In genomic region chr15:63504247-63504978, GRCh38 we compare ENCODE assay signal across 1 cellular context.
TF ChIP-seq lines count a peak whose summit lies in the region.

Gene USP3, plus strand, starts transcription at chr15:63504593. Its CDS starts 147 bp downstream, at chr15:63504740.

TF ChIP-seq in HepG2, 621 proteins besides CTCF, POLR2A, EP300 and RAD21 (continued from another document):
- TF ChIP-seq HNF1A (IDR thresholded peaks at IDR 0.05; ENCODE audit: low read depth) (no peak), HNF1A (CRISPR knock-in tag; IDR thresholded peaks at IDR 0.05; ENCODE audit: borderline replicate concordance) (peak; percentile 31; the same call in 1 of the 2 replicates), TBP (CRISPR knock-in tag; IDR thresholded peaks at IDR 0.05) (no peak), SRY (CRISPR knock-in tag; IDR thresholded peaks at IDR 0.05) (peak; percentile 36), RARA (CRISPR knock-in tag; IDR thresholded peaks at IDR 0.05) (no peak), BRF2 (CRISPR knock-in tag; IDR thresholded peaks at IDR 0.05) (no peak), AHR (CRISPR knock-in tag; IDR thresholded peaks at IDR 0.05) (no peak)
- TF ChIP-seq, protein P1, sequence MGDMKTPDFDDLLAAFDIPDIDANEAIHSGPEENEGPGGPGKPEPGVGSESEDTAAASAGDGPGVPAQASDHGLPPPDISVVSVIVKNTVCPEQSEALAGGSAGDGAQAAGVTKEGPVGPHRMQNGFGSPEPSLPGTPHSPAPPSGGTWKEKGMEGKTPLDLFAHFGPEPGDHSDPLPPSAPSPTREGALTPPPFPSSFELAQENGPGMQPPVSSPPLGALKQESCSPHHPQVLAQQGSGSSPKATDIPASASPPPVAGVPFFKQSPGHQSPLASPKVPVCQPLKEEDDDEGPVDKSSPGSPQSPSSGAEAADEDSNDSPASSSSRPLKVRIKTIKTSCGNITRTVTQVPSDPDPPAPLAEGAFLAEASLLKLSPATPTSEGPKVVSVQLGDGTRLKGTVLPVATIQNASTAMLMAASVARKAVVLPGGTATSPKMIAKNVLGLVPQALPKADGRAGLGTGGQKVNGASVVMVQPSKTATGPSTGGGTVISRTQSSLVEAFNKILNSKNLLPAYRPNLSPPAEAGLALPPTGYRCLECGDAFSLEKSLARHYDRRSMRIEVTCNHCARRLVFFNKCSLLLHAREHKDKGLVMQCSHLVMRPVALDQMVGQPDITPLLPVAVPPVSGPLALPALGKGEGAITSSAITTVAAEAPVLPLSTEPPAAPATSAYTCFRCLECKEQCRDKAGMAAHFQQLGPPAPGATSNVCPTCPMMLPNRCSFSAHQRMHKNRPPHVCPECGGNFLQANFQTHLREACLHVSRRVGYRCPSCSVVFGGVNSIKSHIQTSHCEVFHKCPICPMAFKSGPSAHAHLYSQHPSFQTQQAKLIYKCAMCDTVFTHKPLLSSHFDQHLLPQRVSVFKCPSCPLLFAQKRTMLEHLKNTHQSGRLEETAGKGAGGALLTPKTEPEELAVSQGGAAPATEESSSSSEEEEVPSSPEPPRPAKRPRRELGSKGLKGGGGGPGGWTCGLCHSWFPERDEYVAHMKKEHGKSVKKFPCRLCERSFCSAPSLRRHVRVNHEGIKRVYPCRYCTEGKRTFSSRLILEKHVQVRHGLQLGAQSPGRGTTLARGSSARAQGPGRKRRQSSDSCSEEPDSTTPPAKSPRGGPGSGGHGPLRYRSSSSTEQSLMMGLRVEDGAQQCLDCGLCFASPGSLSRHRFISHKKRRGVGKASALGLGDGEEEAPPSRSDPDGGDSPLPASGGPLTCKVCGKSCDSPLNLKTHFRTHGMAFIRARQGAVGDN (CRISPR knock-in tag; IDR thresholded peaks at IDR 0.05) = peak; percentile 59
